ENCODE assay signal across 10 cellular contexts in genomic region chr1:93635614-93636543, GRCh38. TPM values are rescaled to one million over a fixed set of nuclear protein-coding genes. Genes with fewer than 3 reads are reported as not detected.
DNase-seq lines count a peak whose midpoint lies in the region; ATAC-seq and TF ChIP-seq lines count a peak whose summit lies in the region.
"Had no signal": no experiment of that assay in that cellular context is flagged by ENCODE, and none has a peak within 500 bp of the region (broad histone marks: within the 10 kb centered on the region; RNA-seq: fewer than 3 reads in every experiment).

No MANE protein-coding gene starts in this region.

- H2BK5ac ChIP-seq in IMR-90 (ENCODE audit: low read depth, low read length, poor library complexity, severe bottlenecking), result no peak overlapping the region

- H3K4me3 ChIP-seq in IMR-90 (ENCODE audit: insufficient read depth, low read depth, low read length) (no peak overlapping the region), iPS DF 6.9 (ENCODE audit: low read length) (no peak overlapping the region), ascending aorta (no peak overlapping the region)

- peaks cover 29% of the 10 kb centered on the region for H4K20me1 ChIP-seq in IMR-90 (ENCODE audit: insufficient read depth, low read length)

- H3K4ac ChIP-seq in IMR-90 (ENCODE audit: low read depth, low read length), result no peak overlapping the region

- no peak overlapping the region for H2AFZ ChIP-seq in IMR-90 (replicated peaks; ENCODE audit: low read length, poor library complexity)

- no peak for TF ChIP-seq POLR2A in IMR-90 (IDR thresholded peaks at IDR 0.05; ENCODE audit: low read depth, low read length)

- no peak overlapping the region for H2BK20ac ChIP-seq in IMR-90 (ENCODE audit: low read depth, low read length)

- 92% methylated on average over 6 of the region's 14 CpGs; no CpG with 5 or more reads in 1 of the 2 experiments for WGBS in IMR-90 (ENCODE audit: extremely low coverage in 2 of 2, insufficient read length in 1 of 2), 2 experiments
- no CpG with 5 or more reads among the region's 14 CpGs for WGBS in iPS DF 6.9 (ENCODE audit: insufficient coverage, insufficient read length)

- peaks cover 24% of the 10 kb centered on the region for H3K36me3 ChIP-seq in IMR-90 (ENCODE audit: control insufficient read depth, insufficient read depth, low read length)
- no peaks in the 10 kb centered on the region for H3K36me3 ChIP-seq in iPS DF 6.9 (ENCODE audit: control insufficient read depth, insufficient read depth, low read length)
- no peaks in the 10 kb centered on the region for H3K36me3 ChIP-seq in ascending aorta

- H3K9me1 ChIP-seq in IMR-90 (ENCODE audit: insufficient read depth, low read length), result peaks cover 22% of the 10 kb centered on the region

- H3K14ac ChIP-seq in IMR-90 (replicated peaks; ENCODE audit: low read depth, low read length), result no peak overlapping the region

- no peak overlapping the region for H2AK5ac ChIP-seq in IMR-90 (ENCODE audit: low read depth, low read length)

- no peak overlapping the region for H2BK120ac ChIP-seq in IMR-90 (ENCODE audit: low read depth, low read length)

- no peak overlapping the region for H3K23ac ChIP-seq in IMR-90 (ENCODE audit: low read depth, low read length)

- TF ChIP-seq RAD21 in IMR-90 (IDR thresholded peaks at IDR 0.05; ENCODE audit: low read length), result no peak

- H3K27ac ChIP-seq in IMR-90 (ENCODE audit: insufficient read depth, low read length) (no peak overlapping the region), caudate nucleus (ENCODE audit: low read depth, low read length) (peak overlapping the region; percentile 77), iPS DF 6.9 (ENCODE audit: low read length) (peak overlapping the region; percentile 38), ascending aorta (no peak overlapping the region)

- TF ChIP-seq CTCF in IMR-90 (conservative IDR thresholded peaks at IDR 0.05; ENCODE audit: low read depth, low read length), result no peak
- TF ChIP-seq CTCF in ascending aorta (IDR thresholded peaks at IDR 0.05), result no peak

- no peak overlapping the region for H3K56ac ChIP-seq in IMR-90 (ENCODE audit: extremely low read depth, insufficient read depth, low read length)

- H2BK15ac ChIP-seq in IMR-90 (ENCODE audit: low read depth, low read length), result no peak overlapping the region; the same call in 2 of the 3 replicates

- no peak overlapping the region for H3K4me2 ChIP-seq in IMR-90 (ENCODE audit: low read depth, low read length)

- POLR2A ChIA-PET in IMR-90 (lab: Charles Lee; ENCODE audit: unreplicated experiment), result no interaction called here

- H3K18ac ChIP-seq in IMR-90 (ENCODE audit: low read depth, low read length), result no peak overlapping the region

- H3K9ac ChIP-seq in IMR-90 (ENCODE audit: low read depth, low read length), result no peak overlapping the region

- CTCF ChIA-PET in IMR-90 (lab: Yijun Ruan, JAX), result interaction anchor here (0.6 to 0.9 kb wide), 2 partner anchors 88 to 179 kb away, joined by 3 to 6 read pairs; no protein-coding TSS in a partner anchor

- in situ Hi-C loops in IMR-90 (cut with MboI; ENCODE audit: low sequenced_read_pairs), result loop anchor here (5.0 to 10.0 kb wide), 3 partner anchors 36 to 181 kb away; no protein-coding TSS in a partner anchor

- no peak overlapping the region for H4K91ac ChIP-seq in IMR-90 (ENCODE audit: insufficient read depth, low read depth, low read length)

- ATAC-seq in IMR-90 (ENCODE audit: low read depth) (no peak), GM19452 (IDR thresholded peaks at IDR 0.05; ENCODE audit: unreplicated experiment) (no peak)

- no peak overlapping the region for H4K5ac ChIP-seq in IMR-90 (ENCODE audit: low read depth, low read length)

- H3K4me1 ChIP-seq in IMR-90 (ENCODE audit: control insufficient read depth, insufficient read depth, low read length), result peaks cover 2% of the 10 kb centered on the region
- H3K4me1 ChIP-seq in iPS DF 6.9 (ENCODE audit: control insufficient read depth, insufficient read depth, low read length), result peaks cover 7% of the 10 kb centered on the region; the same call in 1 of the 2 replicates
- peaks cover 2 to 8% of the 10 kb centered on the region in 2 donors for H3K4me1 ChIP-seq in ascending aorta

- peak overlapping the region; percentile 56 for H2AK9ac ChIP-seq in IMR-90 (replicated peaks; ENCODE audit: low read depth, low read length, poor library complexity)

- intact Hi-C loops in IMR-90 (cut with micrococcal nuclease), result no loop called here
- intact Hi-C loops in ascending aorta (cut with DNase I), result no loop called here

- H3K79me1 ChIP-seq in IMR-90 (ENCODE audit: low read depth in 1 of 2, low read length in 2 of 2), result peaks cover 53 to 86% of the 10 kb centered on the region in 2 experiments

- H4K8ac ChIP-seq in IMR-90 (ENCODE audit: low read depth in 2 of 2, low read length in 2 of 2), result 0 out of 4 replicates have a peak overlapping the region, but pooled peaks of 1 of the 2 experiments have one; percentile 18

- BruUV-seq in IMR-90 (replicated peaks; lab: Mats Ljungman, UMichigan), result no TSS peak

- DNase-seq in IMR-90 (no peak), caudate nucleus (lab: John Stamatoyannopoulos, UW) (peak in 35 of 61 donors; percentile 14 to 93 (median 51)), iPS DF 6.9 (ENCODE audit: low read depth, low spot score) (peak; percentile 79), renal cortical epithelial cell (ENCODE audit: low read depth) (peak; percentile 58), LoVo (ENCODE audit: low spot score) (no peak), ascending aorta (ENCODE audit: low spot score in 2 of 2) (no peak), NCI-H2081 treated with DMSO at 0.1 percent for 48 hours (lab: John Stamatoyannopoulos, UW) (no peak)
- DNase-seq: CD4-positive, CD25-positive, alpha-beta regulatory T cell; NCI-H187 had no signal

- H3K9me3 ChIP-seq in IMR-90 (ENCODE audit: control insufficient read depth, insufficient read depth, low read length) (no peaks in the 10 kb centered on the region), iPS DF 6.9 (ENCODE audit: control insufficient read depth, insufficient read depth, low read length) (no peaks in the 10 kb centered on the region), ascending aorta (no peaks in the 10 kb centered on the region)

- H3K27me3 ChIP-seq in IMR-90 (ENCODE audit: control insufficient read depth, insufficient read depth, low read length), result no peaks in the 10 kb centered on the region
- no peaks in the 10 kb centered on the region for H3K27me3 ChIP-seq in iPS DF 6.9 (ENCODE audit: control insufficient read depth, insufficient read depth, low read length)
- H3K27me3 ChIP-seq in ascending aorta, result no peaks in the 10 kb centered on the region

- dilution Hi-C loops in IMR-90 (cut with HindIII; ENCODE audit: low sequenced_read_pairs, unreplicated experiment), result no loop called here

TF ChIP-seq in IMR-90, 13 proteins besides CTCF, POLR2A, EP300 and RAD21:
- TF ChIP-seq BHLHE40 (IDR thresholded peaks at IDR 0.05; ENCODE audit: low read depth, low read length), result no peak
- no peak for TF ChIP-seq SMC3 (IDR thresholded peaks at IDR 0.05; ENCODE audit: low read depth, low read length)
- TF ChIP-seq USF2 (IDR thresholded peaks at IDR 0.05; ENCODE audit: low read depth, low read length), result no peak
- no peak for TF ChIP-seq CEBPB (IDR thresholded peaks at IDR 0.05; ENCODE audit: low read depth, low read length)
- no peak for TF ChIP-seq RCOR1 (IDR thresholded peaks at IDR 0.05; ENCODE audit: insufficient replicate concordance, low read length)

RNA-seq across cellular contexts. Expression of gene BCAR3, which starts 45.8 kb away (rescaled TPM):
- total RNA-seq in IMR-90 (2012; rRNA removed) (46.4 TPM in 2 replicates), renal cortical epithelial cell (41.0 and 75.9 TPM in 2 replicates), ascending aorta (41.0 TPM)
- 41.4 and 47.9 TPM in 2 replicates for polyA plus RNA-seq in IMR-90 (2012; rRNA removed)
- polyA plus RNA-seq in IMR-90 (2012; cell fraction: cytosol; rRNA removed), result 28.9 and 33.4 TPM in 2 replicates
- polyA plus RNA-seq in IMR-90 (2012; cell fraction: nucleus; rRNA removed; ENCODE audit: low replicate concordance), result 41.5 and 54.4 TPM in 2 replicates

Comparison
In these comparisons a context has a peak if more than half of its experiments do, and no peak if none do; other contexts are left out.
1. DNase-seq: peak in caudate nucleus (35 of 61), iPS DF 6.9 (single experiment) and renal cortical epithelial cell (single experiment); none in IMR-90 (single experiment), LoVo (single experiment), ascending aorta (0 of 2) and NCI-H2081 treated with DMSO at 0.1 percent for 48 hours (single experiment).
2. H3K27ac ChIP-seq: peak in caudate nucleus (single experiment) and iPS DF 6.9 (single experiment); none in IMR-90 (single experiment) and ascending aorta (0 of 2).